10 cellular contexts compared by ENCODE assay signal in genomic region chr14:68518910-68519686, GRCh38.
A peak's percentile ranks its signal among the peaks of the same experiment; 100 is the strongest.
DNase-seq lines count a peak whose midpoint lies in the region; ATAC-seq and TF ChIP-seq lines count a peak whose summit lies in the region.
"Had no signal": no experiment of that assay in that cellular context is flagged by ENCODE, and none has a peak within 500 bp of the region (broad histone marks: within the 10 kb centered on the region; RNA-seq: fewer than 3 reads in every experiment).

No MANE protein-coding gene starts in this region.

- CTCF ChIA-PET in MCF 10A (lab: Yijun Ruan, JAX), result interaction anchor here (0.6 to 1.7 kb wide), 8 partner anchors 9 to 1139 kb away, joined by 3 to 9 read pairs (median 3); no protein-coding TSS in a partner anchor

- intact Hi-C loops in MCF 10A (cut with micrococcal nuclease) (no loop called here), left colon (cut with DNase I, micrococcal nuclease) (no loop called here), gastrocnemius medialis (cut with DNase I; ENCODE audit: low total_unique reads) (no loop called here)

- H3K27ac ChIP-seq in GM23248, result no peak overlapping the region
- peak overlapping the region in 3 of 4 donors; percentile 20 to 48 (median 27) for H3K27ac ChIP-seq in gastrocnemius medialis

- H3K4me3 Mint-ChIP-seq in MCF 10A (ENCODE audit: unreplicated experiment), result no peak overlapping the region
- H3K4me3 Mint-ChIP-seq: activated T-helper 17 cell treated with anti-CD3 and anti-CD28 coated beads, Interleukin-2, amount 50 U/mL, for 72 hours had no signal

- H3K36me3 ChIP-seq in GM23248 (ENCODE audit: low read depth) (no peaks in the 10 kb centered on the region), gastrocnemius medialis (no peaks in the 10 kb centered on the region)

- in situ Hi-C loops in GM23248 (cut with MboI) (no loop called here), gastrocnemius medialis (cut with MboI; ENCODE audit: low sequenced_read_pairs in 4 of 4) (loop anchor here in 1 of 4 donors (25.0 kb wide), 1 partner anchor 582 kb away; no protein-coding TSS in a partner anchor)

- H3K9me3 Mint-ChIP-seq in MCF 10A (ENCODE audit: unreplicated experiment), result no peaks in the 10 kb centered on the region
- H3K9me3 Mint-ChIP-seq: activated T-helper 17 cell treated with anti-CD3 and anti-CD28 coated beads, Interleukin-2, amount 50 U/mL, for 72 hours had no signal

- H3K4me1 ChIP-seq in GM23248 (ENCODE audit: insufficient read depth), result peaks cover 26% of the 10 kb centered on the region
- H3K4me1 ChIP-seq in gastrocnemius medialis, result peaks cover 18 to 55% of the 10 kb centered on the region in 2 donors

- H3K27me3 ChIP-seq in GM23248 (replicated peaks; ENCODE audit: insufficient read depth) (no peaks in the 10 kb centered on the region), gastrocnemius medialis (no peaks in the 10 kb centered on the region)

- no peak overlapping the region for H3K9ac ChIP-seq in GM23248

- H3K79me2 ChIP-seq in GM23248 (ENCODE audit: insufficient read depth), result no peaks in the 10 kb centered on the region

- H3K9me2 ChIP-seq in GM23248 (ENCODE audit: insufficient read depth), result no peaks in the 10 kb centered on the region

- no TSS peak for BruUV-seq in MCF 10A (replicated peaks; lab: Mats Ljungman, UMichigan)

- H4K20me1 ChIP-seq in GM23248 (ENCODE audit: insufficient read depth), result no peaks in the 10 kb centered on the region

- H3K4me3 ChIP-seq in GM23248 (no peak overlapping the region), gastrocnemius medialis (no peak overlapping the region)

- H3K36me3 Mint-ChIP-seq in MCF 10A (ENCODE audit: insufficient read depth, unreplicated experiment), result peaks cover 5% of the 10 kb centered on the region

- 56 to 58% methylated on average over 6 of the region's 6 CpGs for WGBS in GM23248 (ENCODE audit: low coverage in 1 of 2, low lambda C conversion rate in 2 of 2, missing lambda C conversion rate in 2 of 2), 2 experiments

- no peak overlapping the region for H2AFZ ChIP-seq in GM23248

- peak overlapping the region; percentile 30 for H3K4me2 ChIP-seq in GM23248 (ENCODE audit: unreplicated experiment)

- TF ChIP-seq POLR2A in gastrocnemius medialis (IDR thresholded peaks at IDR 0.05), result no peak

- H3K27ac Mint-ChIP-seq in MCF 10A (ENCODE audit: low read depth, unreplicated experiment), result peak overlapping the region; percentile 98
- H3K27ac Mint-ChIP-seq: activated T-helper 17 cell treated with anti-CD3 and anti-CD28 coated beads, Interleukin-2, amount 50 U/mL, for 72 hours had no signal

- TF ChIP-seq CTCF in MCF 10A (IDR thresholded peaks at IDR 0.05; ENCODE audit: unreplicated experiment) (no peak), gastrocnemius medialis (IDR thresholded peaks at IDR 0.05 in 4 of 5, conservative IDR thresholded peaks at IDR 0.05 in 1 of 5) (no peak)

- peaks cover 24% of the 10 kb centered on the region for H3F3A ChIP-seq in GM23248 (ENCODE audit: insufficient read depth)

- H3K4me1 Mint-ChIP-seq in MCF 10A (ENCODE audit: insufficient read depth, unreplicated experiment), result peaks cover 33% of the 10 kb centered on the region

- DNase-seq in GM23248 (peak; percentile 37), MCF 10A (ENCODE audit: unreplicated experiment) (peak; percentile 54), left colon (no peak), gastrocnemius medialis (no peak), islet precursor cell (no peak)
- DNase-seq: NCI-H1694 had no signal

- H3K27me3 Mint-ChIP-seq in MCF 10A (ENCODE audit: insufficient read depth, unreplicated experiment), result no peaks in the 10 kb centered on the region
- H3K27me3 Mint-ChIP-seq: activated T-helper 17 cell treated with anti-CD3 and anti-CD28 coated beads, Interleukin-2, amount 50 U/mL, for 72 hours had no signal

- POLR2A ChIA-PET in MCF 10A (lab: Yijun Ruan, JAX), result interaction anchor here (0.6 to 6.9 kb wide), 21 partner anchors 8 to 547 kb away, joined by 3 to 101 read pairs (median 4); partner anchors contain the start of gene ZFP36L1

- H3K9me3 ChIP-seq in GM23248 (ENCODE audit: low read depth), result no peaks in the 10 kb centered on the region
- no peaks in the 10 kb centered on the region for H3K9me3 ChIP-seq in gastrocnemius medialis

- ATAC-seq in left colon, result peak; percentile 18
- no peak for ATAC-seq in gastrocnemius medialis
- no peak for ATAC-seq in HG03025 (IDR thresholded peaks at IDR 0.05; ENCODE audit: low FRiP score, unreplicated experiment)
- ATAC-seq in HG02588 (IDR thresholded peaks at IDR 0.05; ENCODE audit: unreplicated experiment), result no peak
- ATAC-seq in GM19328 (IDR thresholded peaks at IDR 0.05; ENCODE audit: unreplicated experiment), result no peak
- ATAC-seq: activated T-helper 17 cell treated with anti-CD3 and anti-CD28 coated beads, Interleukin-2, amount 50 U/mL, for 72 hours had no signal

Comparison
In these comparisons a context has a peak if more than half of its experiments do, and no peak if none do; other contexts are left out.
1. DNase-seq: peak in GM23248 (single experiment) and MCF 10A (single experiment); none in left colon (0 of 2), gastrocnemius medialis (0 of 2) and islet precursor cell (single experiment).